In genomic region chr6:14664112-14664592, GRCh38 we compare ENCODE assay signal across 9 cellular contexts.
DNase-seq lines count a peak whose midpoint lies in the region; ATAC-seq and TF ChIP-seq lines count a peak whose summit lies in the region.
"Had no signal": no experiment of that assay in that cellular context is flagged by ENCODE, and none has a peak within 500 bp of the region (broad histone marks: within the 10 kb centered on the region; RNA-seq: fewer than 3 reads in every experiment).

No MANE protein-coding gene starts in this region.

- H3F3A ChIP-seq in GM23338 (replicated peaks; ENCODE audit: low read depth), result peaks cover 6% of the 10 kb centered on the region; the same call in 1 of the 2 replicates

- peaks cover 30% of the 10 kb centered on the region for H3K4me1 ChIP-seq in GM23338 (ENCODE audit: insufficient read depth)
- H3K4me1 ChIP-seq in naive thymus-derived CD4-positive, alpha-beta T cell (ENCODE audit: control insufficient read depth in 2 of 2, insufficient read depth in 2 of 2, low read length in 2 of 2), result peaks cover 14 to 46% of the 10 kb centered on the region in 2 donors

- no peaks in the 10 kb centered on the region for H3K79me2 ChIP-seq in GM23338 (replicated peaks; ENCODE audit: insufficient read depth)

- ATAC-seq in GM23338 (peak; percentile 61), GM21526 (IDR thresholded peaks at IDR 0.05; ENCODE audit: low FRiP score, unreplicated experiment) (no peak), sciatic nerve (no peak)
- peak; percentile 56 for ATAC-seq in naive thymus-derived CD4-positive, alpha-beta T cell

- CTCF ChIA-PET in naive thymus-derived CD4-positive, alpha-beta T cell (lab: Charles Lee), result no interaction called here

- H3K27me3 Mint-ChIP-seq in GM23338 (ENCODE audit: insufficient read depth, low read depth, poor library complexity), result peaks cover 1% of the 10 kb centered on the region
- peaks cover 0 to 29% (median 0%) of the 10 kb centered on the region in 5 donors for H3K27me3 Mint-ChIP-seq in naive thymus-derived CD4-positive, alpha-beta T cell

- no peaks in the 10 kb centered on the region for H3K27me3 ChIP-seq in GM23338 (ENCODE audit: insufficient read depth)
- no peaks in the 10 kb centered on the region for H3K27me3 ChIP-seq in naive thymus-derived CD4-positive, alpha-beta T cell (ENCODE audit: control insufficient read depth in 2 of 2, insufficient read depth in 2 of 2, low read length in 2 of 2)

- peaks cover 17% of the 10 kb centered on the region for H3K4me1 Mint-ChIP-seq in GM23338
- peaks cover 11 to 27% (median 23%) of the 10 kb centered on the region in 7 donors for H3K4me1 Mint-ChIP-seq in naive thymus-derived CD4-positive, alpha-beta T cell

- DNase-seq in NCI-H2107 treated with DMSO at 0.1 percent for 48 hours (lab: John Stamatoyannopoulos, UW; ENCODE audit: unreplicated experiment) (peak; percentile 31), NCI-H2107 (lab: John Stamatoyannopoulos, UW) (no peak), GM23338 (ENCODE audit: low spot score) (no peak), OCI-M1 (lab: John Stamatoyannopoulos, UW) (peak; percentile 41), posterior cingulate gyrus (no peak), sciatic nerve (ENCODE audit: low spot score) (no peak)
- peak in 8 of 9 donors; percentile 24 to 63 (median 41) for DNase-seq in naive thymus-derived CD4-positive, alpha-beta T cell

- H2AFZ ChIP-seq in GM23338, result peak overlapping the region; percentile 28; the same call in 1 of the 2 replicates

- no peak overlapping the region for H3K4me3 ChIP-seq in GM23338
- H3K4me3 ChIP-seq in naive thymus-derived CD4-positive, alpha-beta T cell (ENCODE audit: low read length), result no peak overlapping the region

- H3K27ac Mint-ChIP-seq in GM23338, result no peak overlapping the region
- peak overlapping the region; percentile 43 to 96 (median 76) for H3K27ac Mint-ChIP-seq in naive thymus-derived CD4-positive, alpha-beta T cell

- H3K9me2 ChIP-seq in GM23338 (ENCODE audit: insufficient read depth), result no peaks in the 10 kb centered on the region

- H3K27ac ChIP-seq in GM23338 (ENCODE audit: low read depth), result no peak overlapping the region
- peak overlapping the region; percentile 7 for H3K27ac ChIP-seq in naive thymus-derived CD4-positive, alpha-beta T cell (ENCODE audit: low read depth, low read length)
- H3K27ac ChIP-seq: VCaP had no signal

- peak in 1 of 2 experiments; percentile 28; a peak in 2 of 4 replicates for TF ChIP-seq CTCF in GM23338 (conservative IDR thresholded peaks at IDR 0.05; ENCODE audit: low read depth in 2 of 2)

- H3K9me3 ChIP-seq in naive thymus-derived CD4-positive, alpha-beta T cell (ENCODE audit: control insufficient read depth in 2 of 3, low read length in 3 of 3), result no peaks in the 10 kb centered on the region

- no peaks in the 10 kb centered on the region; the same call in 2 of the 3 replicates for H3K9me3 Mint-ChIP-seq in GM23338
- no peaks in the 10 kb centered on the region for H3K9me3 Mint-ChIP-seq in naive thymus-derived CD4-positive, alpha-beta T cell

- no peaks in the 10 kb centered on the region for H4K20me1 ChIP-seq in GM23338 (replicated peaks; ENCODE audit: insufficient read depth)

- intact Hi-C loops in naive thymus-derived CD4-positive, alpha-beta T cell (cut with micrococcal nuclease), result loop anchor here (1.0 to 5.0 kb wide), 6 partner anchors 28 to 453 kb away; no protein-coding TSS in a partner anchor
- intact Hi-C loops in posterior cingulate gyrus (cut with DNase I) (no loop called here), sciatic nerve (cut with DNase I) (no loop called here)

- H3K36me3 Mint-ChIP-seq in GM23338 (ENCODE audit: low read depth), result no peaks in the 10 kb centered on the region
- no peaks in the 10 kb centered on the region for H3K36me3 Mint-ChIP-seq in naive thymus-derived CD4-positive, alpha-beta T cell

- no peaks in the 10 kb centered on the region; the same call in 1 of the 2 replicates for H3K36me3 ChIP-seq in GM23338 (ENCODE audit: insufficient read depth)
- no peaks in the 10 kb centered on the region for H3K36me3 ChIP-seq in naive thymus-derived CD4-positive, alpha-beta T cell (ENCODE audit: control insufficient read depth in 2 of 3, insufficient read depth in 3 of 3, low read length in 3 of 3)

- POLR2A ChIA-PET in naive thymus-derived CD4-positive, alpha-beta T cell (lab: Charles Lee), result no interaction called here

- H3K4me2 ChIP-seq in GM23338, result peak overlapping the region; percentile 56; the same call in 1 of the 2 replicates

- no peak overlapping the region for H3K4me3 Mint-ChIP-seq in GM23338
- peak overlapping the region in 9 of 10 donors; percentile 32 to 72 (median 67) for H3K4me3 Mint-ChIP-seq in naive thymus-derived CD4-positive, alpha-beta T cell

TF ChIP-seq in GM23338, 12 proteins besides CTCF, POLR2A, EP300 and RAD21 (continues in another document):
- TF ChIP-seq, protein P1, sequence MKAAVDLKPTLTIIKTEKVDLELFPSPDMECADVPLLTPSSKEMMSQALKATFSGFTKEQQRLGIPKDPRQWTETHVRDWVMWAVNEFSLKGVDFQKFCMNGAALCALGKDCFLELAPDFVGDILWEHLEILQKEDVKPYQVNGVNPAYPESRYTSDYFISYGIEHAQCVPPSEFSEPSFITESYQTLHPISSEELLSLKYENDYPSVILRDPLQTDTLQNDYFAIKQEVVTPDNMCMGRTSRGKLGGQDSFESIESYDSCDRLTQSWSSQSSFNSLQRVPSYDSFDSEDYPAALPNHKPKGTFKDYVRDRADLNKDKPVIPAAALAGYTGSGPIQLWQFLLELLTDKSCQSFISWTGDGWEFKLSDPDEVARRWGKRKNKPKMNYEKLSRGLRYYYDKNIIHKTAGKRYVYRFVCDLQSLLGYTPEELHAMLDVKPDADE (IDR thresholded peaks at IDR 0.05), result no peak
- no peak for TF ChIP-seq ZNF114 (CRISPR knock-in tag; IDR thresholded peaks at IDR 0.05)
- TF ChIP-seq REST (IDR thresholded peaks at IDR 0.05; ENCODE audit: unreplicated experiment), result no peak
- no peak for TF ChIP-seq JUNB (IDR thresholded peaks at IDR 0.05; ENCODE audit: unreplicated experiment)
- no peak for TF ChIP-seq EZH2phosphoT487 (IDR thresholded peaks at IDR 0.05; ENCODE audit: unreplicated experiment)
- no peak for TF ChIP-seq NANOG (IDR thresholded peaks at IDR 0.05; ENCODE audit: borderline replicate concordance)
- no peak for TF ChIP-seq STAT1 (IDR thresholded peaks at IDR 0.05; ENCODE audit: unreplicated experiment)
- TF ChIP-seq POLR2AphosphoS5 (IDR thresholded peaks at IDR 0.05; ENCODE audit: low read depth), result no peak

Comparison
In these comparisons a context has a peak if more than half of its experiments do, and no peak if none do; other contexts are left out.
1. DNase-seq: peak in NCI-H2107 treated with DMSO at 0.1 percent for 48 hours (single experiment), OCI-M1 (single experiment) and naive thymus-derived CD4-positive, alpha-beta T cell (8 of 9); none in NCI-H2107 (single experiment), GM23338 (single experiment), posterior cingulate gyrus (0 of 10) and sciatic nerve (single experiment).
2. ATAC-seq: peak in GM23338 (single experiment) and naive thymus-derived CD4-positive, alpha-beta T cell (single experiment); none in GM21526 (single experiment) and sciatic nerve (single experiment).
3. intact Hi-C loops: an anchor here in naive thymus-derived CD4-positive, alpha-beta T cell (1.0 to 5.0 kb wide); none called in posterior cingulate gyrus and sciatic nerve.